28 cellular contexts compared by ENCODE assay signal in genomic region chr6:75199856-75200255, GRCh38. TPM values are rescaled to one million over a fixed set of nuclear protein-coding genes. Genes with fewer than 3 reads are reported as not detected.
DNase-seq lines count a peak whose midpoint lies in the region; ATAC-seq, FAIRE-seq and TF ChIP-seq lines count a peak whose summit lies in the region.
"Had no signal": no experiment of that assay in that cellular context is flagged by ENCODE, and none has a peak within 500 bp of the region (broad histone marks: within the 10 kb centered on the region; RNA-seq: fewer than 3 reads in every experiment).

No MANE protein-coding gene starts in this region.

- H3K4me3 ChIP-seq in HCT116 (replicated peaks in 1 of 2; ENCODE audit: low read depth in 1 of 2, low read length in 2 of 2) = peak overlapping the region in 1 of 2 experiments; percentile 10; a peak in 1 of 4 replicates
- no peak overlapping the region for H3K4me3 ChIP-seq in thoracic aorta
- H3K4me3 ChIP-seq: body of pancreas, GM23338, PC-9 had no signal

- H3K79me2 ChIP-seq in HCT116 (ENCODE audit: insufficient read depth, low read length) = peaks cover 83% of the 10 kb centered on the region

- no peak for TF ChIP-seq RAD21 in HCT116 (IDR thresholded peaks at IDR 0.05; ENCODE audit: low read depth)

- 0 out of 2 replicates have a peak overlapping the region, but pooled peaks have one; percentile 20 for H3K27ac ChIP-seq in HCT116 (ENCODE audit: low read depth, low read length)
- peak overlapping the region; percentile 53 to 57 for H3K27ac ChIP-seq in thoracic aorta
- H3K27ac ChIP-seq: body of pancreas, C4-2B, epithelial cell of prostate, PC-9 had no signal

- peak overlapping the region; percentile 37 for H3K9ac ChIP-seq in HCT116 (ENCODE audit: low read length)

- no TSS peak for BruUV-seq in HCT116 (replicated peaks; lab: Mats Ljungman, UMichigan)

- TF ChIP-seq CTCF in HCT116 (IDR thresholded peaks at IDR 0.05 in 2 of 3, conservative IDR thresholded peaks at IDR 0.05 in 1 of 3; ENCODE audit: borderline replicate concordance in 1 of 3, insufficient read depth in 1 of 3, low read depth in 2 of 3, low read length in 2 of 3) (no peak), thoracic aorta (IDR thresholded peaks at IDR 0.05) (no peak)

- H3K36me3 ChIP-seq in HCT116 (ENCODE audit: control insufficient read depth in 1 of 2, insufficient read depth in 2 of 2, low read length in 2 of 2) (no peaks in the 10 kb centered on the region), thoracic aorta (no peaks in the 10 kb centered on the region)

- no peaks in the 10 kb centered on the region for H3K9me3 ChIP-seq in HCT116 (ENCODE audit: control insufficient read depth in 1 of 2, insufficient read depth in 1 of 2, low read depth in 1 of 2, low read length in 2 of 2)
- H3K9me3 ChIP-seq in thoracic aorta = no peaks in the 10 kb centered on the region
- H3K9me3 ChIP-seq: body of pancreas had no signal

- H3K4me2 ChIP-seq in HCT116 (ENCODE audit: low read length) = peak overlapping the region; percentile 58
- H3K4me2 ChIP-seq: GM23338, PC-9 had no signal

- H3K4me1 ChIP-seq in HCT116 (ENCODE audit: control insufficient read depth in 1 of 2, insufficient read depth in 2 of 2, low read length in 2 of 2) (peaks cover 37 to 81% of the 10 kb centered on the region in 2 experiments), thoracic aorta (ENCODE audit: control insufficient read depth in 1 of 2, low read depth in 2 of 2) (peaks cover 14 to 34% of the 10 kb centered on the region in 2 donors)

- H2AFZ ChIP-seq in HCT116 (ENCODE audit: low read depth, low read length, poor library complexity, severe bottlenecking) = no peak overlapping the region
- H2AFZ ChIP-seq: GM23338, PC-9 had no signal

- DNase-seq in HCT116 (ENCODE audit: low read depth, low spot score) (no peak), hepatic stellate cell (ENCODE audit: low spot score) (peak; percentile 18), thoracic aorta (ENCODE audit: low spot score) (no peak), middle frontal gyrus (ENCODE audit: extremely low spot score, low spot score) (no peak), COLO829 (ENCODE audit: low spot score) (no peak), mesenteric fat pad (ENCODE audit: low spot score) (no peak), hippocampal formation (lab: John Stamatoyannopoulos, UW) (no peak)
- DNase-seq: activated CD4-positive, alpha-beta T cell treated with anti-CD3 and anti-CD28 coated beads, Interleukin-2, amount 50 U/mL, for 1 hour; activated gamma-delta T cell treated with Interleukin-2 at 50 U/mL for 16 hours; activated T-cell treated with anti-CD3 and anti-CD28 coated beads, Interleukin-2, amount 50 U/mL, for 4 hours; body of pancreas; Calu3; cerebellar nuclear complex; hypothalamus; naive B cell; NCI-H1092 treated with DMSO at 0.1 percent for 48 hours; NCI-H187 treated with DMSO at 0.1 percent for 48 hours; NCI-H524 treated with DMSO at 0.1 percent for 48 hours; NK-92 treated with Interleukin-12 subunit alpha and Interleukin-12 subunit beta, amount 100 ng/mL, for 24 hours; PC-9; Right ventricle myocardium superior had no signal

- FAIRE-seq in colon (lab: Jason Lieb, UNC) = peak; percentile 18
- FAIRE-seq: GM12892 had no signal

- POLR2A ChIA-PET in HCT116 (lab: Charles Lee) = no interaction called here

- intact Hi-C loops in HCT116 (cut with micrococcal nuclease) = loop anchor here (10.0 kb wide), 1 partner anchor 625 kb away; no protein-coding TSS in a partner anchor

- CTCF ChIA-PET in HCT116 (lab: Charles Lee) = interaction anchor here (1.0 to 1.4 kb wide), 2 partner anchors 9 to 11 kb away, joined by 3 to 4 read pairs; no protein-coding TSS in a partner anchor

- H3K9me2 ChIP-seq in HCT116 (ENCODE audit: insufficient read depth) = no peaks in the 10 kb centered on the region

- no peak for ATAC-seq in HCT116
- no peak for ATAC-seq in thoracic aorta (ENCODE audit: insufficient number of reproducible peaks, low FRiP score, low read depth)
- ATAC-seq: activated T-cell treated with anti-CD3 and anti-CD28 coated beads, Interleukin-2, amount 50 U/mL, for 4 hours; body of pancreas; GM23338; left lobe of liver; WTC11 had no signal

- no peaks in the 10 kb centered on the region for H3K27me3 ChIP-seq in HCT116 (ENCODE audit: insufficient read depth, low read length)
- H3K27me3 ChIP-seq in thoracic aorta (replicated peaks; ENCODE audit: insufficient read depth) = no peaks in the 10 kb centered on the region

- RAD21 ChIA-PET in HCT116 (lab: Charles Lee; ENCODE audit: low non-redundant PET in 1 of 2, low total read pairs in 2 of 2, uncharacterized antibody in 2 of 2, unreplicated experiment in 2 of 2) = no interaction called here

- TF ChIP-seq POLR2A in HCT116 (IDR thresholded peaks at IDR 0.05; ENCODE audit: borderline replicate concordance, extremely low read depth, insufficient read depth, insufficient read length) = no peak

- no peaks in the 10 kb centered on the region for H4K20me1 ChIP-seq in HCT116 (ENCODE audit: insufficient read depth)

TF ChIP-seq in HCT116, 20 proteins besides CTCF, POLR2A, EP300 and RAD21:
- TF ChIP-seq CBX3 (IDR thresholded peaks at IDR 0.05; ENCODE audit: low read depth) (no peak), MAX (IDR thresholded peaks at IDR 0.05) (no peak), SIN3A (IDR thresholded peaks at IDR 0.05; ENCODE audit: low read depth) (no peak), REST (IDR thresholded peaks at IDR 0.05; ENCODE audit: low read depth) (no peak), EZH2phosphoT487 (IDR thresholded peaks at IDR 0.05; ENCODE audit: borderline replicate concordance) (no peak), SP1 (IDR thresholded peaks at IDR 0.05; ENCODE audit: low read depth) (no peak), JUND (IDR thresholded peaks at IDR 0.05) (no peak), POLR2AphosphoS5 (IDR thresholded peaks at IDR 0.05; ENCODE audit: low read depth, low read length) (no peak), EZH2 (IDR thresholded peaks at IDR 0.05) (no peak), ZBTB33 (IDR thresholded peaks at IDR 0.05; ENCODE audit: extremely low read depth, insufficient replicate concordance, low read length) (no peak), YY1 (IDR thresholded peaks at IDR 0.05; ENCODE audit: extremely low read depth, insufficient replicate concordance, low read depth, low read length) (no peak)
TF ChIP-seq in HCT116: peak in this region for 0.

RNA-seq across cellular contexts. Expression of gene COL12A1, which starts 6.0 kb away (rescaled TPM):
- total RNA-seq in HCT116 (2021; ENCODE audit: unreplicated experiment) (23.5 TPM), thoracic aorta (100 to 1,000 TPM in 1 of 2 donors, 10 to 100 TPM in 1; 92.3 to 131 TPM), mesenteric fat pad (376 TPM)
- polyA plus RNA-seq in HCT116 (2012) = 15.2 and 21.1 TPM in 2 replicates

RNA-seq across cellular contexts. Expression of gene COX7A2, which starts 43.7 kb away (rescaled TPM):
- total RNA-seq in HCT116 (2021; ENCODE audit: unreplicated experiment) (600 TPM), thoracic aorta (100 to 1,000 TPM; 101 to 643 TPM), mesenteric fat pad (336 TPM)
- 297 and 388 TPM in 2 replicates for polyA plus RNA-seq in HCT116 (2012)
